In genomic region chr2:158665536-158666302, GRCh38 we compare ENCODE assay signal across 21 cellular contexts.
DNase-seq lines count a peak whose midpoint lies in the region; ATAC-seq and TF ChIP-seq lines count a peak whose summit lies in the region.
"Had no signal": no experiment of that assay in that cellular context is flagged by ENCODE, and none has a peak within 500 bp of the region (broad histone marks: within the 10 kb centered on the region; RNA-seq: fewer than 3 reads in every experiment).

No MANE protein-coding gene starts in this region.

- BruUV-seq in PC-3 (replicated peaks; lab: Mats Ljungman, UMichigan) = no TSS peak

- H3F3A ChIP-seq in PC-3 (ENCODE audit: low read length, unreplicated experiment) = no peaks in the 10 kb centered on the region

- H3K4me3 ChIP-seq in PC-3 (ENCODE audit: low read length) = no peak overlapping the region
- H3K4me3 ChIP-seq: SJCRH30, smooth muscle cell, upper lobe of left lung had no signal

- ATAC-seq in PC-3 = no peak; the same call in 1 of the 2 replicates
- ATAC-seq: esophagus mucosa; left lobe of liver; stimulated activated memory B cell treated with anti-CD40 and anti-IgM and Interleukin-4, amounts not matched to agents 10 μg/mL and 1 μg/mL and 100 μg/mL, for 72 hours had no signal

- H3K36me3 Mint-ChIP-seq in osteocyte (ENCODE audit: unreplicated experiment) (peaks cover 59% of the 10 kb centered on the region), chondrocyte (ENCODE audit: low read depth) (peaks cover 24% of the 10 kb centered on the region)

- CTCF ChIA-PET in PC-3 (lab: Charles Lee) = no interaction called here

- H3K9me2 ChIP-seq in PC-3 (replicated peaks; ENCODE audit: low read length) = no peaks in the 10 kb centered on the region

- H3K9me3 Mint-ChIP-seq in osteocyte (ENCODE audit: unreplicated experiment) (no peaks in the 10 kb centered on the region), chondrocyte (ENCODE audit: low read depth) (no peaks in the 10 kb centered on the region)
- H3K9me3 Mint-ChIP-seq: activated naive CD8-positive, alpha-beta T cell treated with anti-CD3 and anti-CD28 coated beads, Interleukin-2, amount 10 ng/mL, durations not matched to agents 7 days and 5 days; activated T-cell treated with anti-CD3 and anti-CD28 coated beads, Interleukin-2, amount 50 U/mL, for 24 hours; CD4-positive, alpha-beta T cell; stimulated activated memory B cell treated with anti-CD40 and anti-IgM and Interleukin-4, amounts not matched to agents 10 μg/mL and 1 μg/mL and 100 μg/mL, for 72 hours had no signal

- H3K4me1 ChIP-seq in PC-3 (ENCODE audit: insufficient read depth, low read length) = peaks cover 10% of the 10 kb centered on the region; the same call in 1 of the 2 replicates
- H3K4me1 ChIP-seq: SJCRH30 had no signal

- no peaks in the 10 kb centered on the region for H3K79me2 ChIP-seq in PC-3 (ENCODE audit: low read length)

- peak; percentile 7 for DNase-seq in NCI-H1092 treated with DMSO at 0.1 percent for 48 hours (lab: John Stamatoyannopoulos, UW)
- no peak for DNase-seq in NCI-H1092 (lab: John Stamatoyannopoulos, UW)
- peak; percentile 10 for DNase-seq in PC-3
- DNase-seq in dermis blood vessel endothelial cell = peak; percentile 20
- DNase-seq in osteocyte (ENCODE audit: extremely low spot score, unreplicated experiment) = no peak
- DNase-seq in NCI-H2227 treated with DMSO at 0.1 percent for 48 hours (lab: John Stamatoyannopoulos, UW) = no peak
- DNase-seq in NOMO-1 treated with DMSO at 0.1 percent for 48 hours (lab: John Stamatoyannopoulos, UW; ENCODE audit: unreplicated experiment) = no peak
- no peak for DNase-seq in chondrocyte (ENCODE audit: low spot score)
- DNase-seq: 8988T; activated CD4-positive, alpha-beta T cell treated with anti-CD3 and anti-CD28 coated beads, Interleukin-2, amount 50 U/mL, for 4 hours; activated naive CD8-positive, alpha-beta T cell treated with anti-CD3 and anti-CD28 coated beads, Interleukin-2, amount 10 ng/mL, durations not matched to agents 7 days and 5 days; activated T-cell treated with anti-CD3 and anti-CD28 coated beads, Interleukin-2, amount 50 U/mL, for 24 hours; CD4-positive, alpha-beta T cell; cortex of kidney; MM.1S; SJCRH30; upper lobe of left lung had no signal

- no peaks in the 10 kb centered on the region for H3K27me3 Mint-ChIP-seq in osteocyte (ENCODE audit: unreplicated experiment)
- H3K27me3 Mint-ChIP-seq in chondrocyte (ENCODE audit: low read depth) = no peaks in the 10 kb centered on the region
- H3K27me3 Mint-ChIP-seq: activated naive CD8-positive, alpha-beta T cell treated with anti-CD3 and anti-CD28 coated beads, Interleukin-2, amount 10 ng/mL, durations not matched to agents 7 days and 5 days; activated T-cell treated with anti-CD3 and anti-CD28 coated beads, Interleukin-2, amount 50 U/mL, for 24 hours; CD4-positive, alpha-beta T cell; stimulated activated memory B cell treated with anti-CD40 and anti-IgM and Interleukin-4, amounts not matched to agents 10 μg/mL and 1 μg/mL and 100 μg/mL, for 72 hours had no signal

- intact Hi-C loops in PC-3 (cut with micrococcal nuclease) = loop anchor here (10.0 kb wide), 1 partner anchor 79 kb away; no protein-coding TSS in a partner anchor

- H3K36me3 ChIP-seq in PC-3 (ENCODE audit: low read depth, low read length) = peaks cover 10% of the 10 kb centered on the region; the same call in 1 of the 2 replicates

- POLR2A ChIA-PET in PC-3 (lab: Charles Lee; ENCODE audit: unreplicated experiment) = interaction anchor here (0.5 to 0.6 kb wide), 2 partner anchors 209 to 1882 kb away, joined by 3 to 10 read pairs; no protein-coding TSS in a partner anchor

- H2AFZ ChIP-seq in PC-3 (ENCODE audit: low read length) = no peak overlapping the region

- H3K9me3 ChIP-seq in PC-3 (ENCODE audit: low read length) = no peaks in the 10 kb centered on the region
- H3K9me3 ChIP-seq: SJCRH30, upper lobe of left lung had no signal

- peaks cover 11% of the 10 kb centered on the region for H3K4me1 Mint-ChIP-seq in osteocyte (ENCODE audit: unreplicated experiment)
- H3K4me1 Mint-ChIP-seq in chondrocyte (ENCODE audit: low read depth) = peaks cover 27% of the 10 kb centered on the region
- H3K4me1 Mint-ChIP-seq: activated naive CD8-positive, alpha-beta T cell treated with anti-CD3 and anti-CD28 coated beads, Interleukin-2, amount 10 ng/mL, durations not matched to agents 7 days and 5 days; stimulated activated memory B cell treated with anti-CD40 and anti-IgM and Interleukin-4, amounts not matched to agents 10 μg/mL and 1 μg/mL and 100 μg/mL, for 72 hours had no signal

- H3K27ac ChIP-seq in PC-3 (ENCODE audit: low read length) = no peak overlapping the region
- H3K27ac ChIP-seq: SJCRH30, upper lobe of left lung had no signal

- H3K4me2 ChIP-seq in PC-3 (ENCODE audit: low read length) = no peak overlapping the region
- H3K4me2 ChIP-seq: smooth muscle cell had no signal

- TF ChIP-seq CTCF in PC-3 (conservative IDR thresholded peaks at IDR 0.05; ENCODE audit: low read depth, low read length) (no peak), osteocyte (IDR thresholded peaks at IDR 0.05) (no peak), chondrocyte (IDR thresholded peaks at IDR 0.05) (no peak)

- no peak overlapping the region for H3K9ac ChIP-seq in PC-3 (ENCODE audit: low read length)

- H3K27ac Mint-ChIP-seq in osteocyte (ENCODE audit: unreplicated experiment) (peak overlapping the region; percentile 8), chondrocyte (ENCODE audit: unreplicated experiment) (no peak overlapping the region)
- H3K27ac Mint-ChIP-seq: activated naive CD8-positive, alpha-beta T cell treated with anti-CD3 and anti-CD28 coated beads, Interleukin-2, amount 10 ng/mL, durations not matched to agents 7 days and 5 days; activated T-cell treated with anti-CD3 and anti-CD28 coated beads, Interleukin-2, amount 50 U/mL, for 24 hours; CD4-positive, alpha-beta T cell; stimulated activated memory B cell treated with anti-CD40 and anti-IgM and Interleukin-4, amounts not matched to agents 10 μg/mL and 1 μg/mL and 100 μg/mL, for 72 hours had no signal

- H3K27me3 ChIP-seq in PC-3 (ENCODE audit: low read length) = no peaks in the 10 kb centered on the region
- H3K27me3 ChIP-seq: SJCRH30, upper lobe of left lung had no signal

- H4K20me1 ChIP-seq in PC-3 (ENCODE audit: low read length) = no peaks in the 10 kb centered on the region

- H3K4me3 Mint-ChIP-seq in osteocyte (ENCODE audit: unreplicated experiment) (no peak overlapping the region), chondrocyte (ENCODE audit: unreplicated experiment) (no peak overlapping the region)
- H3K4me3 Mint-ChIP-seq: activated naive CD8-positive, alpha-beta T cell treated with anti-CD3 and anti-CD28 coated beads, Interleukin-2, amount 10 ng/mL, durations not matched to agents 7 days and 5 days; activated T-cell treated with anti-CD3 and anti-CD28 coated beads, Interleukin-2, amount 50 U/mL, for 24 hours; CD4-positive, alpha-beta T cell; stimulated activated memory B cell treated with anti-CD40 and anti-IgM and Interleukin-4, amounts not matched to agents 10 μg/mL and 1 μg/mL and 100 μg/mL, for 72 hours had no signal

Comparison
In these comparisons a context has a peak if more than half of its experiments do, and no peak if none do; other contexts are left out.
1. DNase-seq: peak in NCI-H1092 treated with DMSO at 0.1 percent for 48 hours (single experiment), PC-3 (single experiment) and dermis blood vessel endothelial cell (single experiment); none in NCI-H1092 (single experiment), osteocyte (single experiment), NCI-H2227 treated with DMSO at 0.1 percent for 48 hours (single experiment), NOMO-1 treated with DMSO at 0.1 percent for 48 hours (single experiment) and chondrocyte (single experiment).